15 cellular contexts compared by ENCODE assay signal in the genomic region with DNA sequence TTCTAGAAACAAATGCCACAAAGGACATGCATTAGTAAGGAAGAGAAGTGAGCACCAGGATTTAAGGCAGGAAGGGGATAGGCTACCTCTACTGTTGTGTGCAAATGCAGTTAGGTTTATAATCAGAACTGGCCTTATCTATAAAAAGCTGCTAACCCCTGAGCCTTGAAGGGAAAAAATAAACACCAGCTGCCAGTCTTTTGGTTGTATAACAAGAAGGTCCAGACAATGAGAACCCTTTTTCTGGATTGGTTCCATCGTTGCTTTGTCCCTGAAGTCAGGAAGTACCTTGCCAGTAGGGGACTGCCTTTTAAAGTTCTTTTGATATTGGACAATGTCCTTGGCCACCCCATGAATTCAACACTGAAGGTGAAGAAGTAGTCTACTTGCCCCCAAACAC.
A peak's percentile ranks its signal among the peaks of the same experiment; 100 is the strongest.
DNase-seq lines count a peak whose midpoint lies in the region; ATAC-seq, FAIRE-seq and TF ChIP-seq lines count a peak whose summit lies in the region.
"Had no signal": no experiment of that assay in that cellular context is flagged by ENCODE, and none has a peak within 500 bp of the region (broad histone marks: within the 10 kb centered on the region; RNA-seq: fewer than 3 reads in every experiment).

No MANE protein-coding gene starts in this region.

- H4K20me1 ChIP-seq in BLaER1: no peaks in the 10 kb centered on the region

- 32 to 33% methylated on average over 1 of the region's 1 CpG for WGBS in pancreas, 2 donors

- H3K27me3 ChIP-seq in BLaER1 (no peaks in the 10 kb centered on the region), pancreas (no peaks in the 10 kb centered on the region)

- H3K9me3 ChIP-seq in BLaER1: peaks cover 31% of the 10 kb centered on the region
- H3K9me3 ChIP-seq in pancreas: no peaks in the 10 kb centered on the region
- H3K9me3 ChIP-seq: A549, BE2C had no signal

- intact Hi-C loops in pancreas (cut with DNase I) (no loop called here), head of caudate nucleus (cut with DNase I) (no loop called here)

- H3K4me3 ChIP-seq in BLaER1 (no peak overlapping the region), pancreas (no peak overlapping the region)
- H3K4me3 ChIP-seq: A549 had no signal

- H3K27ac ChIP-seq in BLaER1 (peak overlapping the region; percentile 40; the same call in 1 of the 2 replicates), pancreas (peak overlapping the region in 1 of 4 donors; percentile 23)
- H3K27ac ChIP-seq: A549 had no signal

- peak overlapping the region; percentile 67 for H3K4me2 ChIP-seq in BLaER1
- H3K4me2 ChIP-seq: A549 had no signal

- FAIRE-seq in GM12892 (lab: Jason Lieb, UNC) (peak; percentile 36), pancreas (lab: Jason Lieb, UNC) (no peak)
- FAIRE-seq: A549, GM19239 had no signal

- H3K4me1 ChIP-seq in BLaER1: peaks cover 48% of the 10 kb centered on the region
- H3K4me1 ChIP-seq in pancreas: peaks cover 0 to 6% (median 0%) of the 10 kb centered on the region in 3 donors
- H3K4me1 ChIP-seq: A549, BE2C had no signal

- peak; percentile 40 to 92 (median 64) for ATAC-seq in pancreas
- ATAC-seq: A549 had no signal

- DNase-seq in GM12892 (ENCODE audit: insufficient read length) (no peak), dermis blood vessel endothelial cell (peak; percentile 62), pancreas (peak in 2 of 6 donors; percentile 20 to 26), NCI-H146 (lab: John Stamatoyannopoulos, UW) (no peak), head of caudate nucleus (no peak)
- no peak for DNase-seq in activated naive CD4-positive, alpha-beta T cell treated with anti-CD3 and anti-CD28 coated beads, Interleukin-2, amount 50 U/mL, for 16 hours
- DNase-seq: BE2C; CD8-positive, alpha-beta memory T cell; DND-41; GDM1; GOT3; H9 had no signal

- TF ChIP-seq CTCF in pancreas (IDR thresholded peaks at IDR 0.05): no peak

- no peak for TF ChIP-seq POLR2A in GM12892 (IDR thresholded peaks at IDR 0.05; ENCODE audit: low read depth, low read length)

- no peak overlapping the region; the same call in 1 of the 2 replicates for H3K9ac ChIP-seq in BLaER1

- no peaks in the 10 kb centered on the region; the same call in 1 of the 2 replicates for H3K36me3 ChIP-seq in BLaER1
- no peaks in the 10 kb centered on the region for H3K36me3 ChIP-seq in pancreas
- H3K36me3 ChIP-seq: BE2C had no signal
